Comparison of ENCODE assay signal across 31 cellular contexts in genomic region chr17:52181842-52182241, GRCh38. TPM values are rescaled to one million over a fixed set of nuclear protein-coding genes. Genes with fewer than 3 reads are reported as not detected.
A peak's percentile ranks its signal among the peaks of the same experiment; 100 is the strongest.
DNase-seq lines count a peak whose midpoint lies in the region; ATAC-seq, FAIRE-seq and TF ChIP-seq lines count a peak whose summit lies in the region.
"Had no signal": no experiment of that assay in that cellular context is flagged by ENCODE, and none has a peak within 500 bp of the region (broad histone marks: within the 10 kb centered on the region; RNA-seq: fewer than 3 reads in every experiment).

No MANE protein-coding gene starts in this region.

- H3K79me1 ChIP-seq in H1 (ENCODE audit: low read depth, low read length): no peaks in the 10 kb centered on the region

- no peak overlapping the region for H2BK120ac ChIP-seq in H1 (replicated peaks; ENCODE audit: low read depth, low read length)

- no peak for ATAC-seq in stimulated activated naive B cell treated with anti-CD40 and anti-IgM and Interleukin-4, amounts not matched to agents 10 μg/mL and 1 μg/mL and 100 μg/mL, for 72 hours (replicated peaks)
- no peak for ATAC-seq in naive thymus-derived CD8-positive, alpha-beta T cell
- ATAC-seq in GM18873 (IDR thresholded peaks at IDR 0.05; ENCODE audit: low FRiP score, unreplicated experiment): no peak
- ATAC-seq: effector memory CD8-positive, alpha-beta T cell; foreskin keratinocyte had no signal

- no peak overlapping the region for H4K5ac ChIP-seq in H1 (ENCODE audit: insufficient read length, low read depth, low read length)

- WGBS in H1 (ENCODE audit: extremely low coverage in 1 of 2, insufficient coverage in 1 of 2, insufficient read length in 1 of 2, insufficient replicate concordance in 2 of 2, low coverage in 1 of 2, low lambda C conversion rate in 2 of 2, missing lambda C conversion rate in 1 of 2), 2 experiments: 79% methylated on average over 3 of the region's 3 CpGs; no CpG with 5 or more reads in 1 of the 2 experiments

- H3K9me3 Mint-ChIP-seq in stimulated activated naive B cell treated with anti-CD40 and anti-IgM and Interleukin-4, amounts not matched to agents 10 μg/mL and 1 μg/mL and 100 μg/mL, for 72 hours: peaks cover 0 to 2% of the 10 kb centered on the region in 2 donors
- peaks cover 0 to 13% (median 6%) of the 10 kb centered on the region in 9 donors for H3K9me3 Mint-ChIP-seq in naive thymus-derived CD8-positive, alpha-beta T cell
- H3K9me3 Mint-ChIP-seq: activated T-helper 1 cell treated with anti-CD3 and anti-CD28 coated beads, Interleukin-12 subunit alpha, Interleukin-12 subunit beta, Interleukin-2, Interleukin-4 antibody, amounts not matched to agents 30 ng/mL and 10 ng/mL and 1 ng/mL, durations not matched to agents 14 hours and 24 hours and 36 hours; neural crest cell had no signal

- no peak for TF ChIP-seq EP300 in H1 (IDR thresholded peaks at IDR 0.05; ENCODE audit: borderline replicate concordance in 1 of 2, low read depth in 2 of 2, low read length in 2 of 2)

- no peak overlapping the region for H3K23ac ChIP-seq in H1 (ENCODE audit: insufficient read length)

- no peak overlapping the region for H2AK5ac ChIP-seq in H1 (ENCODE audit: low read depth, low read length)

- no peak overlapping the region for H4K91ac ChIP-seq in H1 (replicated peaks; ENCODE audit: insufficient read length, low read length)

- H3K23me2 ChIP-seq in H1 (ENCODE audit: low read depth, low read length): no peaks in the 10 kb centered on the region

- H3K4me3 ChIP-seq in H1 (ENCODE audit: extremely low read depth in 1 of 4, insufficient read depth in 2 of 4, low read depth in 3 of 4, low read length in 4 of 4): no peak overlapping the region
- H3K4me3 ChIP-seq: breast epithelium, GM23248, sigmoid colon, stomach, tibial artery had no signal

- H3K4me2 ChIP-seq in H1 (ENCODE audit: insufficient read depth in 1 of 2, low read depth in 2 of 2, low read length in 2 of 2): no peak overlapping the region

- H2AFZ ChIP-seq in H1 (ENCODE audit: low read length): 0 out of 2 replicates have a peak overlapping the region, but pooled peaks have one; percentile 47
- H2AFZ ChIP-seq: GM23248 had no signal

- H3K36me3 Mint-ChIP-seq in stimulated activated naive B cell treated with anti-CD40 and anti-IgM and Interleukin-4, amounts not matched to agents 10 μg/mL and 1 μg/mL and 100 μg/mL, for 72 hours: no peaks in the 10 kb centered on the region
- H3K36me3 Mint-ChIP-seq in naive thymus-derived CD8-positive, alpha-beta T cell: peaks cover 0 to 11% (median 0%) of the 10 kb centered on the region in 3 donors
- H3K36me3 Mint-ChIP-seq: activated naive CD4-positive, alpha-beta T cell treated with anti-CD3 and anti-CD28 coated beads, Interleukin-2, amount 10 ng/mL, durations not matched to agents 7 days and 5 days; CD14-positive monocyte had no signal

- H3K79me2 ChIP-seq in H1 (ENCODE audit: control insufficient read depth in 1 of 2, insufficient read depth in 2 of 2, low read length in 2 of 2): no peaks in the 10 kb centered on the region

- H3K27ac Mint-ChIP-seq in stimulated activated naive B cell treated with anti-CD40 and anti-IgM and Interleukin-4, amounts not matched to agents 10 μg/mL and 1 μg/mL and 100 μg/mL, for 72 hours: no peak overlapping the region
- no peak overlapping the region for H3K27ac Mint-ChIP-seq in naive thymus-derived CD8-positive, alpha-beta T cell
- H3K27ac Mint-ChIP-seq: activated B cell treated with CpG ODN at 0.5 μM for 24 hours; activated naive CD4-positive, alpha-beta T cell treated with anti-CD3 and anti-CD28 coated beads, Interleukin-2, amount 10 ng/mL, durations not matched to agents 7 days and 5 days; activated T-helper 1 cell treated with anti-CD3 and anti-CD28 coated beads, Interleukin-12 subunit alpha, Interleukin-12 subunit beta, Interleukin-2, Interleukin-4 antibody, amounts not matched to agents 30 ng/mL and 10 ng/mL and 1 ng/mL, durations not matched to agents 14 hours and 24 hours and 36 hours; CD14-positive monocyte; effector memory CD8-positive, alpha-beta T cell had no signal

- no peak overlapping the region for H3K4ac ChIP-seq in H1 (replicated peaks; ENCODE audit: insufficient read length, low read depth, low read length)

- POLR2A ChIA-PET in H1 (lab: Charles Lee; ENCODE audit: partially characterized antibody): no interaction called here
- POLR2A ChIA-PET in naive thymus-derived CD8-positive, alpha-beta T cell (lab: Charles Lee): no interaction called here

- peaks cover 0 to 6% of the 10 kb centered on the region in 2 donors for H3K27me3 Mint-ChIP-seq in stimulated activated naive B cell treated with anti-CD40 and anti-IgM and Interleukin-4, amounts not matched to agents 10 μg/mL and 1 μg/mL and 100 μg/mL, for 72 hours
- H3K27me3 Mint-ChIP-seq in naive thymus-derived CD8-positive, alpha-beta T cell: peaks cover 0 to 21% (median 8%) of the 10 kb centered on the region in 5 donors
- H3K27me3 Mint-ChIP-seq: activated B cell treated with CpG ODN at 0.5 μM for 24 hours; activated naive CD4-positive, alpha-beta T cell treated with anti-CD3 and anti-CD28 coated beads, Interleukin-2, amount 10 ng/mL, durations not matched to agents 7 days and 5 days; effector memory CD8-positive, alpha-beta T cell had no signal

- H3K14ac ChIP-seq in H1 (ENCODE audit: insufficient read length): no peak overlapping the region

- H3K56ac ChIP-seq in H1 (replicated peaks; ENCODE audit: insufficient read length, low read depth, low read length): no peak overlapping the region

- no peak overlapping the region for H3K27ac ChIP-seq in H1 (ENCODE audit: low read depth, low read length)
- H3K27ac ChIP-seq: breast epithelium, foreskin keratinocyte, GM23248, sigmoid colon, stomach, tibial artery had no signal

- no peak overlapping the region for H4K8ac ChIP-seq in H1 (ENCODE audit: extremely low read depth, insufficient read depth, low read length)

- no peak for TF ChIP-seq CTCF in H1 (IDR thresholded peaks at IDR 0.05; ENCODE audit: control extremely low read depth in 1 of 3, insufficient read depth in 1 of 3, low read depth in 1 of 3, low read length in 3 of 3)

- H2BK12ac ChIP-seq in H1 (ENCODE audit: low read depth, low read length): no peak overlapping the region

- TF ChIP-seq POLR2A in H1 (IDR thresholded peaks at IDR 0.05; ENCODE audit: control extremely low read depth in 1 of 2, low read depth in 2 of 2, low read length in 2 of 2): no peak

- no peak overlapping the region for H2BK20ac ChIP-seq in H1 (ENCODE audit: low read length)

- H4K20me1 ChIP-seq in H1 (replicated peaks in 1 of 2; ENCODE audit: control insufficient read depth in 1 of 2, insufficient read depth in 2 of 2, low read length in 2 of 2): no peaks in the 10 kb centered on the region

- no peaks in the 10 kb centered on the region for H3K4me1 Mint-ChIP-seq in stimulated activated naive B cell treated with anti-CD40 and anti-IgM and Interleukin-4, amounts not matched to agents 10 μg/mL and 1 μg/mL and 100 μg/mL, for 72 hours
- H3K4me1 Mint-ChIP-seq in naive thymus-derived CD8-positive, alpha-beta T cell: no peaks in the 10 kb centered on the region
- H3K4me1 Mint-ChIP-seq: activated B cell treated with CpG ODN at 0.5 μM for 24 hours; activated naive CD4-positive, alpha-beta T cell treated with anti-CD3 and anti-CD28 coated beads, Interleukin-2, amount 10 ng/mL, durations not matched to agents 7 days and 5 days; CD14-positive monocyte; neural crest cell had no signal

- H3K4me3 Mint-ChIP-seq in stimulated activated naive B cell treated with anti-CD40 and anti-IgM and Interleukin-4, amounts not matched to agents 10 μg/mL and 1 μg/mL and 100 μg/mL, for 72 hours: no peak overlapping the region
- H3K4me3 Mint-ChIP-seq in naive thymus-derived CD8-positive, alpha-beta T cell: no peak overlapping the region
- H3K4me3 Mint-ChIP-seq: activated B cell treated with CpG ODN at 0.5 μM for 24 hours; activated naive CD4-positive, alpha-beta T cell treated with anti-CD3 and anti-CD28 coated beads, Interleukin-2, amount 10 ng/mL, durations not matched to agents 7 days and 5 days; activated T-helper 1 cell treated with anti-CD3 and anti-CD28 coated beads, Interleukin-12 subunit alpha, Interleukin-12 subunit beta, Interleukin-2, Interleukin-4 antibody, amounts not matched to agents 30 ng/mL and 10 ng/mL and 1 ng/mL, durations not matched to agents 14 hours and 24 hours and 36 hours; CD14-positive monocyte; effector memory CD8-positive, alpha-beta T cell; neural crest cell had no signal

- H2BK15ac ChIP-seq in H1 (ENCODE audit: low read length): no peak overlapping the region

- TF ChIP-seq RAD21 in H1 (IDR thresholded peaks at IDR 0.05 in 1 of 2, conservative IDR thresholded peaks at IDR 0.05 in 1 of 2; ENCODE audit: low read depth in 2 of 2, low read length in 2 of 2): no peak

- no peak overlapping the region for H3K18ac ChIP-seq in H1 (ENCODE audit: extremely low read depth, low read length)

- no peaks in the 10 kb centered on the region for H3K36me3 ChIP-seq in H1 (ENCODE audit: control insufficient read depth in 2 of 4, insufficient read depth in 4 of 4, low read length in 3 of 4)
- H3K36me3 ChIP-seq: breast epithelium, sigmoid colon, stomach, tibial artery had no signal

- CTCF ChIA-PET in H1 (lab: Charles Lee; ENCODE audit: partially characterized antibody): interaction anchor here (0.6 kb wide), 1 partner anchor 532 kb away, joined by 3 read pairs; no protein-coding TSS in a partner anchor

- H2BK5ac ChIP-seq in H1 (ENCODE audit: low read depth, low read length): no peak overlapping the region

- peaks cover 0 to 6% (median 3%) of the 10 kb centered on the region in 4 experiments; a peak in 4 of 7 replicates for H3K4me1 ChIP-seq in H1 (replicated peaks in 1 of 4; ENCODE audit: control insufficient read depth in 3 of 4, insufficient read depth in 4 of 4, low read length in 3 of 4)
- H3K4me1 ChIP-seq: breast epithelium, foreskin keratinocyte, sigmoid colon, tibial artery had no signal

- no peak for FAIRE-seq in H1 (lab: Jason Lieb, UNC)
- FAIRE-seq: colon, G401.6 had no signal

- DNase-seq in DMS153 treated with DMSO at 0.1 percent for 48 hours (lab: John Stamatoyannopoulos, UW; ENCODE audit: unreplicated experiment) (peak; percentile 90), NCI-H1417 (lab: John Stamatoyannopoulos, UW) (peak; percentile 43 to 81 (median 65)), NCI-H345 (lab: John Stamatoyannopoulos, UW) (peak; percentile 88), H1 (ENCODE audit: low read depth in 1 of 2, low spot score in 2 of 2) (no peak), D341Med (ENCODE audit: low spot score) (no peak)
- DNase-seq in stimulated activated naive B cell treated with anti-CD40 and anti-IgM and Interleukin-4, amounts not matched to agents 10 μg/mL and 1 μg/mL and 100 μg/mL, for 72 hours: no peak
- DNase-seq in naive thymus-derived CD8-positive, alpha-beta T cell: no peak
- DNase-seq: activated B cell treated with CpG ODN at 0.5 μM for 24 hours; activated CD4-positive, alpha-beta T cell treated with anti-CD3 and anti-CD28 coated beads, Interleukin-2, amount 50 U/mL, for 4 hours; activated naive CD4-positive, alpha-beta T cell treated with anti-CD3 and anti-CD28 coated beads, Interleukin-2, amount 10 ng/mL, durations not matched to agents 7 days and 5 days; amniotic stem cell; effector memory CD8-positive, alpha-beta T cell; foreskin keratinocyte; GM23248; hippocampal formation; NCI-H2171; NK-92 treated with Interleukin-12 subunit alpha and Interleukin-12 subunit beta, amount 100 ng/mL, for 24 hours; SHP77 treated with DMSO at 0.1 percent for 48 hours; sigmoid colon; stimulated activated CD4-positive, alpha-beta T cell treated with anti-CD3 and anti-CD28 coated beads, Interleukin-15, amount 100 ng/mL, for 24 hours; stomach; SW 1271; tibial artery had no signal

- 0 out of 4 replicates have a peak, but pooled peaks cover 0 to 2% of the 10 kb centered on the region in 2 experiments for H3K9me3 ChIP-seq in H1 (ENCODE audit: insufficient read depth in 2 of 2, low read depth in 1 of 2, low read length in 1 of 2)
- H3K9me3 ChIP-seq: sigmoid colon, stomach, tibial artery had no signal

- H3K9ac ChIP-seq in H1 (replicated peaks in 1 of 4; ENCODE audit: extremely low read depth in 1 of 4, low read depth in 3 of 4, low read length in 3 of 4): no peak overlapping the region
- H3K9ac ChIP-seq: GM23248 had no signal

- H3K27me3 ChIP-seq in H1 (replicated peaks in 1 of 4; ENCODE audit: control insufficient read depth in 3 of 4, extremely low read depth in 1 of 4, insufficient read depth in 3 of 4, low read length in 3 of 4): no peaks in the 10 kb centered on the region
- H3K27me3 ChIP-seq: breast epithelium, foreskin keratinocyte, sigmoid colon, stomach, tibial artery had no signal

RNA-seq across cellular contexts. Expression of gene CA10, which starts 23.3 kb away (rescaled TPM):
- total RNA-seq in H1 (2021; fragmentation: NEBNext Ultra II Directional; extraction: Animal tissue kit (Norgen Biotek cat#: 25700)): 0.63 and 0.96 TPM in 2 replicates
- polyA plus RNA-seq in H1 (2011; rRNA removed): 0.60 and 0.75 TPM in 2 replicates
- polyA plus RNA-seq in H1 (2011; cell fraction: cytosol; rRNA removed): 0.71 TPM
- polyA plus RNA-seq in H1 (2011; cell fraction: nucleus; rRNA removed): 0.51 TPM
- polyA plus RNA-seq in H1 (2012, experiment 1 of 2): 0.29 to 0.68 TPM (median 0.52 TPM) in 4 replicates
- 0.07 TPM for polyA plus RNA-seq in H1 (2012, experiment 2 of 2)
- polyA plus RNA-seq in H1 (2013, experiment 1 of 2): 0.85 TPM
- polyA plus RNA-seq in H1 (2013, experiment 2 of 2): 1.1 TPM
- 0.56 and 1.2 TPM in 2 replicates for polyA minus RNA-seq in H1 (2011; rRNA and poly(A)+ RNA removed)
- polyA minus RNA-seq in H1 (2011; cell fraction: cytosol; rRNA and poly(A)+ RNA removed): 0.73 TPM
- 2.1 TPM for polyA minus RNA-seq in H1 (2011; cell fraction: nucleus; rRNA and poly(A)+ RNA removed)
- total RNA-seq in naive thymus-derived CD8-positive, alpha-beta T cell: not detected
- polyA plus RNA-seq in naive thymus-derived CD8-positive, alpha-beta T cell: not detected
- total RNA-seq: activated B cell treated with CpG ODN at 0.5 μM for 24 hours; activated T-helper 1 cell treated with anti-CD3 and anti-CD28 coated beads, Interleukin-12 subunit alpha, Interleukin-12 subunit beta, Interleukin-2, Interleukin-4 antibody, amounts not matched to agents 30 ng/mL and 10 ng/mL and 1 ng/mL, durations not matched to agents 14 hours and 24 hours and 36 hours; breast epithelium; GM23248; neural crest cell had no signal
- polyA plus RNA-seq: CD14-positive monocyte, GM23248, liver, stomach had no signal

Comparison
In these comparisons a context has a peak if more than half of its experiments do, and no peak if none do; other contexts are left out.
1. DNase-seq: peak in DMS153 treated with DMSO at 0.1 percent for 48 hours (single experiment), NCI-H1417 (3 of 3) and NCI-H345 (single experiment); none in H1 (0 of 2), stimulated activated naive B cell treated with anti-CD40 and anti-IgM and Interleukin-4, amounts not matched to agents 10 μg/mL and 1 μg/mL and 100 μg/mL, for 72 hours (single experiment), naive thymus-derived CD8-positive, alpha-beta T cell (0 of 10) and D341Med (single experiment).